In the genomic region with DNA sequence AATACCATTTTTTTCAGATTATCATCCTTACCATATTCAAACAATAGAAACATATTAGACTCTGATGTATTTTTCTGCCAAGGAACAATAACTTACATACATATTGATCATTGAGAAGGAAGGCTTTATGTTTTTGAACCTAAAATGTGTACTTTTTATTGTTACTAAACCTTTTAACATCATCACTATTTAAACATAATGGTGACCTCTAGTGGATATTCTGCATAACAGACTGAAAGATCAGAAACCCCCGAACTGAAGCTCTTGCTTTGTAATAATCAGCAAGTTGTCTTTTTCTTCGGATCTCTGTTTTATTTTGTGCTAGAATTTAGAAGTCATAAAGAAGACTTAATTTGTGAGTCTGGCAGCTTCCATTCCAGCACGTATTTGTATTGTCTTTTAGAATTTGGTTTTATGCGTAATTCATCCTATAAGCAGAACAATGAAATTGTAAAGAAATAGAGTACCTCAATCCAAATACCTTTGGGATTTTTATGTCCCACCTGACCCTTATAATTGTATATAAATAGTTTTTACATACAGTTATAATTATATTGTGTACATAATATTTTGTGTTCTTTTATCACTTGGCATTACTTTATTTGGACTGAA, we compare ENCODE assay signal across 1 cellular context.
TF ChIP-seq lines count a peak whose summit lies in the region.

No MANE protein-coding gene starts in this region.

TF ChIP-seq in HEK293, 187 proteins besides CTCF, POLR2A, EP300 and RAD21 (continued from another document):
- TF ChIP-seq, protein P1, sequence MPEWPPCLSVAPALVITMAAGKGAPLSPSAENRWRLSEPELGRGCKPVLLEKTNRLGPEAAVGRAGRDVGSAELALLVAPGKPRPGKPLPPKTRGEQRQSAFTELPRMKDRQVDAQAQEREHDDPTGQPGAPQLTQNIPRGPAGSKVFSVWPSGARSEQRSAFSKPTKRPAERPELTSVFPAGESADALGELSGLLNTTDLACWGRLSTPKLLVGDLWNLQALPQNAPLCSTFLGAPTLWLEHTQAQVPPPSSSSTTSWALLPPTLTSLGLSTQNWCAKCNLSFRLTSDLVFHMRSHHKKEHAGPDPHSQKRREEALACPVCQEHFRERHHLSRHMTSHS (tag by site-specific recombination; IDR thresholded peaks at IDR 0.05), result no peak
- no peak for TF ChIP-seq KLF9 (tag by site-specific recombination; IDR thresholded peaks at IDR 0.05; ENCODE audit: low read depth)
- TF ChIP-seq SCRT2 (tag by site-specific recombination; IDR thresholded peaks at IDR 0.05), result no peak
- peak; percentile 90 for TF ChIP-seq ZNF654 (tag by site-specific recombination; IDR thresholded peaks at IDR 0.05; ENCODE audit: low read depth)
- no peak for TF ChIP-seq GLIS2 (tag by site-specific recombination; IDR thresholded peaks at IDR 0.05)
